9 cellular contexts compared by ENCODE assay signal in genomic region chr2:167509585-167509984, GRCh38.
DNase-seq lines count a peak whose midpoint lies in the region; ATAC-seq lines count a peak whose summit lies in the region.
"Had no signal": no experiment of that assay in that cellular context is flagged by ENCODE, and none has a peak within 500 bp of the region (broad histone marks: within the 10 kb centered on the region; RNA-seq: fewer than 3 reads in every experiment).

No MANE protein-coding gene starts in this region.

- H3K9me3 ChIP-seq in trophoblast cell (ENCODE audit: insufficient read depth, low read depth, low read length) = no peaks in the 10 kb centered on the region
- H3K9me3 ChIP-seq: neutrophil had no signal

- H3K79me2 ChIP-seq in trophoblast cell (ENCODE audit: control insufficient read depth, insufficient read depth, low read length, poor library complexity) = no peaks in the 10 kb centered on the region

- no peak overlapping the region for H3K18ac ChIP-seq in trophoblast cell (ENCODE audit: low read length)

- H3K4me1 ChIP-seq in trophoblast cell (ENCODE audit: control insufficient read depth in 1 of 2, insufficient read depth in 2 of 2, low read length in 2 of 2) = peaks cover 0 to 1% of the 10 kb centered on the region in 2 experiments

- no peak overlapping the region for H2AFZ ChIP-seq in trophoblast cell (ENCODE audit: insufficient read depth, low read length, poor library complexity)

- no peak overlapping the region for H2BK12ac ChIP-seq in trophoblast cell (ENCODE audit: low read length)

- peak; percentile 13 for DNase-seq in H7
- peak; percentile 10 for DNase-seq in NCI-H748 treated with DMSO at 0.1 percent for 48 hours (lab: John Stamatoyannopoulos, UW)
- DNase-seq in fibroblast of gingiva (ENCODE audit: low read depth) = peak; percentile 59
- peak; percentile 14 to 34 for DNase-seq in trophoblast cell
- DNase-seq in stimulated activated CD4-positive, alpha-beta T cell treated with anti-CD3 and anti-CD28 coated beads, Interleukin-15, amount 100 ng/mL, for 24 hours = no peak
- DNase-seq in pons (ENCODE audit: low spot score) = no peak

- H3K4me2 ChIP-seq in trophoblast cell (ENCODE audit: low read length) = peak overlapping the region; percentile 40

- H2BK5ac ChIP-seq in trophoblast cell (ENCODE audit: low read depth, low read length, poor library complexity) = no peak overlapping the region

- H3K9ac ChIP-seq in trophoblast cell (ENCODE audit: low read length) = no peak overlapping the region

- no peaks in the 10 kb centered on the region for H3K36me3 ChIP-seq in H7 (replicated peaks; ENCODE audit: control insufficient read depth, insufficient read depth, low read length)
- H3K36me3 ChIP-seq in trophoblast cell (ENCODE audit: control insufficient read depth in 1 of 2, insufficient read depth in 2 of 2, low read length in 2 of 2) = no peaks in the 10 kb centered on the region
- H3K36me3 ChIP-seq: neutrophil had no signal

- no peak overlapping the region for H4K8ac ChIP-seq in trophoblast cell (ENCODE audit: low read depth, low read length)

- H3K4ac ChIP-seq in trophoblast cell (ENCODE audit: low read depth, low read length) = no peak overlapping the region

- no peak overlapping the region for H3K23ac ChIP-seq in trophoblast cell (ENCODE audit: low read length)

- H3K14ac ChIP-seq in trophoblast cell (ENCODE audit: low read length) = no peak overlapping the region

- H3K27me3 ChIP-seq in H7 (ENCODE audit: control insufficient read depth, insufficient read depth, low read length) = no peaks in the 10 kb centered on the region
- no peaks in the 10 kb centered on the region for H3K27me3 ChIP-seq in trophoblast cell (ENCODE audit: insufficient read depth, low read length)
- H3K27me3 ChIP-seq: neutrophil had no signal

- no CpG with 5 or more reads among the region's 4 CpGs for WGBS in trophoblast cell (ENCODE audit: extremely low coverage, insufficient coverage, insufficient read length)

- no peak overlapping the region for H2AK5ac ChIP-seq in trophoblast cell (ENCODE audit: low read length)

- H3K27ac ChIP-seq in trophoblast cell (ENCODE audit: low read depth, low read length) = peak overlapping the region; percentile 93
- H3K27ac ChIP-seq: neutrophil had no signal

- no peak overlapping the region for H4K91ac ChIP-seq in trophoblast cell (ENCODE audit: low read depth, low read length)

- no peak overlapping the region for H2BK120ac ChIP-seq in trophoblast cell (ENCODE audit: insufficient read depth, low read length, poor library complexity)

- ATAC-seq in GM18519 (IDR thresholded peaks at IDR 0.05; ENCODE audit: low FRiP score, unreplicated experiment) = no peak
- no peak for ATAC-seq in GM21717 (IDR thresholded peaks at IDR 0.05; ENCODE audit: unreplicated experiment)

- H3K4me3 ChIP-seq in H7 (ENCODE audit: insufficient read depth, low read depth, low read length) (no peak overlapping the region), trophoblast cell (ENCODE audit: low read depth, low read length) (no peak overlapping the region)

- H4K12ac ChIP-seq in trophoblast cell (ENCODE audit: low read depth, low read length) = no peak overlapping the region

- H3K79me1 ChIP-seq in trophoblast cell (ENCODE audit: low read length) = peaks cover 5% of the 10 kb centered on the region

Comparison
In these comparisons a context has a peak if more than half of its experiments do, and no peak if none do; other contexts are left out.
1. DNase-seq: peak in H7 (single experiment), NCI-H748 treated with DMSO at 0.1 percent for 48 hours (single experiment), fibroblast of gingiva (single experiment) and trophoblast cell (2 of 2); none in stimulated activated CD4-positive, alpha-beta T cell treated with anti-CD3 and anti-CD28 coated beads, Interleukin-15, amount 100 ng/mL, for 24 hours (single experiment) and pons (single experiment).